1 cellular context compared by ENCODE assay signal in the genomic region with DNA sequence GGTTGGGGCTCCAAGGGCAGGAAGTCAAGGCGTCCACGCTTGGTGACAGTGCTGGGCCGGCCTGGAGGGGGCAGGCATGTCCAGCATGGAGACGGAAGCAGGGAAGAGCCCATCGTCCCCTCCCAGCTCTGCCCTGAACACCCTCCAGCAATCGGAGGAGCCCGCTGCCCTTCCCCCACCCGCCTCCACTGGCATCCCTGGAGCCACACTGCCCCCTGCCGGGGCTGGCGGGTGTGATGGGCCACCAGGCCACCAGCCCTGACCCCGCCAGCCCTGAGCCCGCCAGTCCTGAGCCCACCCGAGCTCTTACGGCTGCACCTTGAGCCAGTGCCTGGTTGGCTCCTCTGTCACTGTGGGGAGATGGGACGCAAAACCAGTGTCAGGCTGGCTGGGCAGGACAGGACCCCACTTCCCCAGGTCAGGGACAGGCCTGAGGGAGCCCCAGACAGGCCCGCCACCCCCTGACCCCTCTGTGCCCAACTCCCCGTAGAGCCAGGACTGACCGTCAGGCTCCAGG.
TF ChIP-seq lines count a peak whose summit lies in the region.

No MANE protein-coding gene starts in this region.

TF ChIP-seq in K562, 482 proteins besides CTCF, POLR2A, EP300 and RAD21 (continued from another document and continues in another):
- no peak for TF ChIP-seq ETV6 (IDR thresholded peaks at IDR 0.05; ENCODE audit: borderline replicate concordance in 1 of 2, low read depth in 2 of 2, low read length in 1 of 2)
- no peak for TF ChIP-seq ETV6 (CRISPR knock-in tag; IDR thresholded peaks at IDR 0.05; ENCODE audit: borderline replicate concordance)
- TF ChIP-seq HNRNPH1 (optimal IDR thresholded peaks at IDR 0.05; ENCODE audit: low read depth, low read length): no peak
- no peak for TF ChIP-seq ZNF3 (CRISPR knock-in tag; IDR thresholded peaks at IDR 0.05)
- no peak for TF ChIP-seq ZNF830 (CRISPR knock-in tag; IDR thresholded peaks at IDR 0.05)
- TF ChIP-seq, protein P1, sequence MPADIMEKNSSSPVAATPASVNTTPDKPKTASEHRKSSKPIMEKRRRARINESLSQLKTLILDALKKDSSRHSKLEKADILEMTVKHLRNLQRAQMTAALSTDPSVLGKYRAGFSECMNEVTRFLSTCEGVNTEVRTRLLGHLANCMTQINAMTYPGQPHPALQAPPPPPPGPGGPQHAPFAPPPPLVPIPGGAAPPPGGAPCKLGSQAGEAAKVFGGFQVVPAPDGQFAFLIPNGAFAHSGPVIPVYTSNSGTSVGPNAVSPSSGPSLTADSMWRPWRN (IDR thresholded peaks at IDR 0.05; ENCODE audit: low read depth): no peak
- TF ChIP-seq MAFK (IDR thresholded peaks at IDR 0.05; ENCODE audit: low read length): no peak
- no peak for TF ChIP-seq SP2 (IDR thresholded peaks at IDR 0.05; ENCODE audit: extremely low read depth, low read depth, low read length, poor library complexity, severe bottlenecking)
- TF ChIP-seq, protein P2, sequence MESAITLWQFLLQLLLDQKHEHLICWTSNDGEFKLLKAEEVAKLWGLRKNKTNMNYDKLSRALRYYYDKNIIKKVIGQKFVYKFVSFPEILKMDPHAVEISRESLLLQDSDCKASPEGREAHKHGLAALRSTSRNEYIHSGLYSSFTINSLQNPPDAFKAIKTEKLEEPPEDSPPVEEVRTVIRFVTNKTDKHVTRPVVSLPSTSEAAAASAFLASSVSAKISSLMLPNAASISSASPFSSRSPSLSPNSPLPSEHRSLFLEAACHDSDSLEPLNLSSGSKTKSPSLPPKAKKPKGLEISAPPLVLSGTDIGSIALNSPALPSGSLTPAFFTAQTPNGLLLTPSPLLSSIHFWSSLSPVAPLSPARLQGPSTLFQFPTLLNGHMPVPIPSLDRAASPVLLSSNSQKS (CRISPR knock-in tag; IDR thresholded peaks at IDR 0.05): no peak
- TF ChIP-seq, protein P3, sequence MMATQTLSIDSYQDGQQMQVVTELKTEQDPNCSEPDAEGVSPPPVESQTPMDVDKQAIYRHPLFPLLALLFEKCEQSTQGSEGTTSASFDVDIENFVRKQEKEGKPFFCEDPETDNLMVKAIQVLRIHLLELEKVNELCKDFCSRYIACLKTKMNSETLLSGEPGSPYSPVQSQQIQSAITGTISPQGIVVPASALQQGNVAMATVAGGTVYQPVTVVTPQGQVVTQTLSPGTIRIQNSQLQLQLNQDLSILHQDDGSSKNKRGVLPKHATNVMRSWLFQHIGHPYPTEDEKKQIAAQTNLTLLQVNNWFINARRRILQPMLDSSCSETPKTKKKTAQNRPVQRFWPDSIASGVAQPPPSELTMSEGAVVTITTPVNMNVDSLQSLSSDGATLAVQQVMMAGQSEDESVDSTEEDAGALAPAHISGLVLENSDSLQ (IDR thresholded peaks at IDR 0.05): no peak
- TF ChIP-seq ZSCAN29 (IDR thresholded peaks at IDR 0.05): no peak
- TF ChIP-seq FOXJ3 (CRISPR knock-in tag; IDR thresholded peaks at IDR 0.05): no peak
- peak; percentile 60; the same call in 1 of the 2 replicates for TF ChIP-seq HNRNPL (IDR thresholded peaks at IDR 0.05; ENCODE audit: low read depth, low read length)
- peak; percentile 74; the same call in 1 of the 2 replicates for TF ChIP-seq FOXP1 (CRISPR knock-in tag; IDR thresholded peaks at IDR 0.05)
- TF ChIP-seq SMAD2 (IDR thresholded peaks at IDR 0.05; ENCODE audit: low read depth, low read length): no peak
- TF ChIP-seq CBX8 (IDR thresholded peaks at IDR 0.05; ENCODE audit: borderline replicate concordance, extremely low read depth, low read depth, low read length, poor library complexity, severe bottlenecking): no peak
- TF ChIP-seq, protein P4, sequence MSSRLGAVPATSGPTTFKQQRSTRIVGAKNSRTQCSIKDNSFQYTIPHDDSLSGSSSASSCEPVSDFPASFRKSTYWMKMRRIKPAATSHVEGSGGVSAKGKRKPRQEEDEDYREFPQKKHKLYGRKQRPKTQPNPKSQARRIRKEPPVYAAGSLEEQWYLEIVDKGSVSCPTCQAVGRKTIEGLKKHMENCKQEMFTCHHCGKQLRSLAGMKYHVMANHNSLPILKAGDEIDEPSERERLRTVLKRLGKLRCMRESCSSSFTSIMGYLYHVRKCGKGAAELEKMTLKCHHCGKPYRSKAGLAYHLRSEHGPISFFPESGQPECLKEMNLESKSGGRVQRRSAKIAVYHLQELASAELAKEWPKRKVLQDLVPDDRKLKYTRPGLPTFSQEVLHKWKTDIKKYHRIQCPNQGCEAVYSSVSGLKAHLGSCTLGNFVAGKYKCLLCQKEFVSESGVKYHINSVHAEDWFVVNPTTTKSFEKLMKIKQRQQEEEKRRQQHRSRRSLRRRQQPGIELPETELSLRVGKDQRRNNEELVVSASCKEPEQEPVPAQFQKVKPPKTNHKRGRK (tag; IDR thresholded peaks at IDR 0.05): no peak
- TF ChIP-seq PRMT5 (CRISPR knock-in tag; IDR thresholded peaks at IDR 0.05): no peak
- no peak for TF ChIP-seq YBX1 (IDR thresholded peaks at IDR 0.05)
- 0 out of 2 replicates have a peak, but pooled peaks have one; percentile 37 for TF ChIP-seq HDGF (IDR thresholded peaks at IDR 0.05)
- TF ChIP-seq NEUROD1 (IDR thresholded peaks at IDR 0.05; ENCODE audit: borderline replicate concordance, low read depth, low read length, partially characterized antibody): peak; percentile 60
- no peak for TF ChIP-seq PYGO2 (tag; IDR thresholded peaks at IDR 0.05)
- no peak for TF ChIP-seq PTBP1 (IDR thresholded peaks at IDR 0.05; ENCODE audit: low read depth, low read length)
- TF ChIP-seq MECOM (CRISPR knock-in tag; IDR thresholded peaks at IDR 0.05): no peak
- TF ChIP-seq, protein P5, sequence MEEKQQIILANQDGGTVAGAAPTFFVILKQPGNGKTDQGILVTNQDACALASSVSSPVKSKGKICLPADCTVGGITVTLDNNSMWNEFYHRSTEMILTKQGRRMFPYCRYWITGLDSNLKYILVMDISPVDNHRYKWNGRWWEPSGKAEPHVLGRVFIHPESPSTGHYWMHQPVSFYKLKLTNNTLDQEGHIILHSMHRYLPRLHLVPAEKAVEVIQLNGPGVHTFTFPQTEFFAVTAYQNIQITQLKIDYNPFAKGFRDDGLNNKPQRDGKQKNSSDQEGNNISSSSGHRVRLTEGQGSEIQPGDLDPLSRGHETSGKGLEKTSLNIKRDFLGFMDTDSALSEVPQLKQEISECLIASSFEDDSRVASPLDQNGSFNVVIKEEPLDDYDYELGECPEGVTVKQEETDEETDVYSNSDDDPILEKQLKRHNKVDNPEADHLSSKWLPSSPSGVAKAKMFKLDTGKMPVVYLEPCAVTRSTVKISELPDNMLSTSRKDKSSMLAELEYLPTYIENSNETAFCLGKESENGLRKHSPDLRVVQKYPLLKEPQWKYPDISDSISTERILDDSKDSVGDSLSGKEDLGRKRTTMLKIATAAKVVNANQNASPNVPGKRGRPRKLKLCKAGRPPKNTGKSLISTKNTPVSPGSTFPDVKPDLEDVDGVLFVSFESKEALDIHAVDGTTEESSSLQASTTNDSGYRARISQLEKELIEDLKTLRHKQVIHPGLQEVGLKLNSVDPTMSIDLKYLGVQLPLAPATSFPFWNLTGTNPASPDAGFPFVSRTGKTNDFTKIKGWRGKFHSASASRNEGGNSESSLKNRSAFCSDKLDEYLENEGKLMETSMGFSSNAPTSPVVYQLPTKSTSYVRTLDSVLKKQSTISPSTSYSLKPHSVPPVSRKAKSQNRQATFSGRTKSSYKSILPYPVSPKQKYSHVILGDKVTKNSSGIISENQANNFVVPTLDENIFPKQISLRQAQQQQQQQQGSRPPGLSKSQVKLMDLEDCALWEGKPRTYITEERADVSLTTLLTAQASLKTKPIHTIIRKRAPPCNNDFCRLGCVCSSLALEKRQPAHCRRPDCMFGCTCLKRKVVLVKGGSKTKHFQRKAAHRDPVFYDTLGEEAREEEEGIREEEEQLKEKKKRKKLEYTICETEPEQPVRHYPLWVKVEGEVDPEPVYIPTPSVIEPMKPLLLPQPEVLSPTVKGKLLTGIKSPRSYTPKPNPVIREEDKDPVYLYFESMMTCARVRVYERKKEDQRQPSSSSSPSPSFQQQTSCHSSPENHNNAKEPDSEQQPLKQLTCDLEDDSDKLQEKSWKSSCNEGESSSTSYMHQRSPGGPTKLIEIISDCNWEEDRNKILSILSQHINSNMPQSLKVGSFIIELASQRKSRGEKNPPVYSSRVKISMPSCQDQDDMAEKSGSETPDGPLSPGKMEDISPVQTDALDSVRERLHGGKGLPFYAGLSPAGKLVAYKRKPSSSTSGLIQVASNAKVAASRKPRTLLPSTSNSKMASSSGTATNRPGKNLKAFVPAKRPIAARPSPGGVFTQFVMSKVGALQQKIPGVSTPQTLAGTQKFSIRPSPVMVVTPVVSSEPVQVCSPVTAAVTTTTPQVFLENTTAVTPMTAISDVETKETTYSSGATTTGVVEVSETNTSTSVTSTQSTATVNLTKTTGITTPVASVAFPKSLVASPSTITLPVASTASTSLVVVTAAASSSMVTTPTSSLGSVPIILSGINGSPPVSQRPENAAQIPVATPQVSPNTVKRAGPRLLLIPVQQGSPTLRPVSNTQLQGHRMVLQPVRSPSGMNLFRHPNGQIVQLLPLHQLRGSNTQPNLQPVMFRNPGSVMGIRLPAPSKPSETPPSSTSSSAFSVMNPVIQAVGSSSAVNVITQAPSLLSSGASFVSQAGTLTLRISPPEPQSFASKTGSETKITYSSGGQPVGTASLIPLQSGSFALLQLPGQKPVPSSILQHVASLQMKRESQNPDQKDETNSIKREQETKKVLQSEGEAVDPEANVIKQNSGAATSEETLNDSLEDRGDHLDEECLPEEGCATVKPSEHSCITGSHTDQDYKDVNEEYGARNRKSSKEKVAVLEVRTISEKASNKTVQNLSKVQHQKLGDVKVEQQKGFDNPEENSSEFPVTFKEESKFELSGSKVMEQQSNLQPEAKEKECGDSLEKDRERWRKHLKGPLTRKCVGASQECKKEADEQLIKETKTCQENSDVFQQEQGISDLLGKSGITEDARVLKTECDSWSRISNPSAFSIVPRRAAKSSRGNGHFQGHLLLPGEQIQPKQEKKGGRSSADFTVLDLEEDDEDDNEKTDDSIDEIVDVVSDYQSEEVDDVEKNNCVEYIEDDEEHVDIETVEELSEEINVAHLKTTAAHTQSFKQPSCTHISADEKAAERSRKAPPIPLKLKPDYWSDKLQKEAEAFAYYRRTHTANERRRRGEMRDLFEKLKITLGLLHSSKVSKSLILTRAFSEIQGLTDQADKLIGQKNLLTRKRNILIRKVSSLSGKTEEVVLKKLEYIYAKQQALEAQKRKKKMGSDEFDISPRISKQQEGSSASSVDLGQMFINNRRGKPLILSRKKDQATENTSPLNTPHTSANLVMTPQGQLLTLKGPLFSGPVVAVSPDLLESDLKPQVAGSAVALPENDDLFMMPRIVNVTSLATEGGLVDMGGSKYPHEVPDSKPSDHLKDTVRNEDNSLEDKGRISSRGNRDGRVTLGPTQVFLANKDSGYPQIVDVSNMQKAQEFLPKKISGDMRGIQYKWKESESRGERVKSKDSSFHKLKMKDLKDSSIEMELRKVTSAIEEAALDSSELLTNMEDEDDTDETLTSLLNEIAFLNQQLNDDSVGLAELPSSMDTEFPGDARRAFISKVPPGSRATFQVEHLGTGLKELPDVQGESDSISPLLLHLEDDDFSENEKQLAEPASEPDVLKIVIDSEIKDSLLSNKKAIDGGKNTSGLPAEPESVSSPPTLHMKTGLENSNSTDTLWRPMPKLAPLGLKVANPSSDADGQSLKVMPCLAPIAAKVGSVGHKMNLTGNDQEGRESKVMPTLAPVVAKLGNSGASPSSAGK (IDR thresholded peaks at IDR 0.05): no peak
- peak; percentile 87; the same call in 1 of the 2 replicates for TF ChIP-seq CTBP1 (IDR thresholded peaks at IDR 0.05; ENCODE audit: borderline replicate concordance)
- no peak for TF ChIP-seq GTF2F1 (IDR thresholded peaks at IDR 0.05; ENCODE audit: low read depth, low read length)
- peak; percentile 72 for TF ChIP-seq JUND (IDR thresholded peaks at IDR 0.05; ENCODE audit: borderline replicate concordance, low read depth, low read length)
- TF ChIP-seq JUND (tag; IDR thresholded peaks at IDR 0.05; ENCODE audit: borderline replicate concordance, low read depth, low read length): no peak; the same call in 2 of the 3 replicates
- TF ChIP-seq, protein P6, sequence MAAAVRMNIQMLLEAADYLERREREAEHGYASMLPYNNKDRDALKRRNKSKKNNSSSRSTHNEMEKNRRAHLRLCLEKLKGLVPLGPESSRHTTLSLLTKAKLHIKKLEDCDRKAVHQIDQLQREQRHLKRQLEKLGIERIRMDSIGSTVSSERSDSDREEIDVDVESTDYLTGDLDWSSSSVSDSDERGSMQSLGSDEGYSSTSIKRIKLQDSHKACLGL (CRISPR knock-in tag; IDR thresholded peaks at IDR 0.05; ENCODE audit: borderline replicate concordance, poor library complexity, severe bottlenecking): no peak
- TF ChIP-seq NFRKB (IDR thresholded peaks at IDR 0.05; ENCODE audit: low read depth): no peak; the same call in 1 of the 2 replicates
- TF ChIP-seq POU5F1 (IDR thresholded peaks at IDR 0.05; ENCODE audit: borderline replicate concordance, low read depth, low read length, partially characterized antibody): no peak
- TF ChIP-seq, protein P7, sequence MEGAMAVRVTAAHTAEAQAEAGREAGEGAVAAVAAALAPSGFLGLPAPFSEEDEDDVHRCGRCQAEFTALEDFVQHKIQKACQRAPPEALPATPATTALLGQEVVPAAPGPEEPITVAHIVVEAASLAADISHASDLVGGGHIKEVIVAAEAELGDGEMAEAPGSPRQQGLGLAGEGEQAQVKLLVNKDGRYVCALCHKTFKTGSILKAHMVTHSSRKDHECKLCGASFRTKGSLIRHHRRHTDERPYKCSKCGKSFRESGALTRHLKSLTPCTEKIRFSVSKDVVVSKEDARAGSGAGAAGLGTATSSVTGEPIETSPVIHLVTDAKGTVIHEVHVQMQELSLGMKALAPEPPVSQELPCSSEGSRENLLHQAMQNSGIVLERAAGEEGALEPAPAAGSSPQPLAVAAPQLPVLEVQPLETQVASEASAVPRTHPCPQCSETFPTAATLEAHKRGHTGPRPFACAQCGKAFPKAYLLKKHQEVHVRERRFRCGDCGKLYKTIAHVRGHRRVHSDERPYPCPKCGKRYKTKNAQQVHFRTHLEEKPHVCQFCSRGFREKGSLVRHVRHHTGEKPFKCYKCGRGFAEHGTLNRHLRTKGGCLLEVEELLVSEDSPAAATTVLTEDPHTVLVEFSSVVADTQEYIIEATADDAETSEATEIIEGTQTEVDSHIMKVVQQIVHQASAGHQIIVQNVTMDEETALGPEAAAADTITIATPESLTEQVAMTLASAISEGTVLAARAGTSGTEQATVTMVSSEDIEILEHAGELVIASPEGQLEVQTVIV (CRISPR knock-in tag; IDR thresholded peaks at IDR 0.05; ENCODE audit: borderline replicate concordance): no peak
- TF ChIP-seq, protein P8, sequence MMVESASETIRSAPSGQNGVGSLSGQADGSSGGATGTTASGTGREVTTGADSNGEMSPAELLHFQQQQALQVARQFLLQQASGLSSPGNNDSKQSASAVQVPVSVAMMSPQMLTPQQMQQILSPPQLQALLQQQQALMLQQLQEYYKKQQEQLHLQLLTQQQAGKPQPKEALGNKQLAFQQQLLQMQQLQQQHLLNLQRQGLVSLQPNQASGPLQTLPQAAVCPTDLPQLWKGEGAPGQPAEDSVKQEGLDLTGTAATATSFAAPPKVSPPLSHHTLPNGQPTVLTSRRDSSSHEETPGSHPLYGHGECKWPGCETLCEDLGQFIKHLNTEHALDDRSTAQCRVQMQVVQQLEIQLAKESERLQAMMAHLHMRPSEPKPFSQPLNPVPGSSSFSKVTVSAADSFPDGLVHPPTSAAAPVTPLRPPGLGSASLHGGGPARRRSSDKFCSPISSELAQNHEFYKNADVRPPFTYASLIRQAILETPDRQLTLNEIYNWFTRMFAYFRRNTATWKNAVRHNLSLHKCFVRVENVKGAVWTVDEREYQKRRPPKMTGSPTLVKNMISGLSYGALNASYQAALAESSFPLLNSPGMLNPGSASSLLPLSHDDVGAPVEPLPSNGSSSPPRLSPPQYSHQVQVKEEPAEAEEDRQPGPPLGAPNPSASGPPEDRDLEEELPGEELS (CRISPR knock-in tag; IDR thresholded peaks at IDR 0.05; ENCODE audit: borderline replicate concordance): no peak
- TF ChIP-seq PURB (CRISPR knock-in tag; IDR thresholded peaks at IDR 0.05; ENCODE audit: low read depth): no peak
